ENCODE assay signal across 19 cellular contexts in the genomic region with DNA sequence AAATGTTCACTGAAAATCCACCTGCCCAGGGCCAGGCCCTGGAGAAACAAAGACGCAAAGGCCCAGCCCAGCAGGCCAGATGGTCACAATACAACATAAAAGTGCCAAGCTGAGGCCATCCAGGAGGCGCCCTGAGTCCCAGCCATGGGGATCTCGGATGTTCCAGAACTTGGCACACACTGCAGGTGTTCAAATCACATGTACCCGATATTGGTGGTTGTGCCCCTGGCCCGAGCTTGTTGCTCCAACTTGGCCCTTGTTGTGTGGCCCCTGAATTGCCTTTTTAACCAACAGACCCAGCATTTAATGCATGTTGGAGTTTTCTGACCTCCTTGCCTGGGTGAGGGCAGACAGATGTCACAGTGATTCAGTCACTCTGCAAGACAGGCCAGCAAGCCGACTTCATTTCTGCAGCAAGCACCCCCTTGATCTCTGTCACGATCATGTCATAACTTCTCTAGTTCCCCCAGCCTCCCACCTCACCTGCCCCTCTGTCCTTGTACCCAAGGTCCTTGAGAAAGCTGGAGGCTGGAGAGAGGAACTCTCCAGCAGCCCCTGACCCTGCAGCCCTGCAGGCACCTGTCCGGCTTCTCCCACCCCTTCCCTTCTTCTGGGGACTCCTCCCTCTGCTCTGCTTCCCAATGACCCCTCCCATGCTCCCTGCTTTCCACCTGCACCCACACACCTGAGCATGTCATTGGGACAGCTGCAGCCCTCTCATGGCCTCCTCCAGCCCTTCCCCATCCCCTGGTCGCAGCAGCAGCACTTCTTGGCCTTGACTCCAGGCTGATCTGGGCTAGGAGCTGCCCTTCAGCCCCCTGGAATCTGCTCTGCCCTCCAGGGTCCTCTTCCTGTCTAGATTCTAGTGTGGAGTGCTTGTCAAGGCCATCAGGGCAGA. TPM values are rescaled to one million over a fixed set of nuclear protein-coding genes. Genes with fewer than 3 reads are reported as not detected.
DNase-seq lines count a peak whose midpoint lies in the region; TF ChIP-seq lines count a peak whose summit lies in the region.
"Had no signal": no experiment of that assay in that cellular context is flagged by ENCODE, and none has a peak within 500 bp of the region (broad histone marks: within the 10 kb centered on the region; RNA-seq: fewer than 3 reads in every experiment).

No MANE protein-coding gene starts in this region.

- no peak overlapping the region for H2BK20ac ChIP-seq in H9 (ENCODE audit: low read depth, low read length, poor library complexity, severe bottlenecking)

- H4K5ac ChIP-seq in H9 (ENCODE audit: insufficient read length, low read depth, low read length): no peak overlapping the region

- H2BK120ac ChIP-seq in H9 (ENCODE audit: low read depth, low read length, poor library complexity, severe bottlenecking) (no peak overlapping the region), neuronal stem cell (ENCODE audit: low read depth, low read length) (no peak overlapping the region)

- no peak overlapping the region for H3K4me2 ChIP-seq in H9 (ENCODE audit: insufficient read depth, insufficient read length, low read length)
- H3K4me2 ChIP-seq in neuronal stem cell (ENCODE audit: insufficient read depth, low read length, poor library complexity, severe bottlenecking): no peak overlapping the region

- H3K36me3 Mint-ChIP-seq in H9 (ENCODE audit: insufficient read depth in 1 of 3, low read depth in 3 of 3): no peaks in the 10 kb centered on the region
- H3K36me3 Mint-ChIP-seq in type B pancreatic cell: no peaks in the 10 kb centered on the region

- no peaks in the 10 kb centered on the region for H3K9me3 ChIP-seq in H9 (ENCODE audit: control insufficient read depth, low read depth, low read length)
- no peaks in the 10 kb centered on the region for H3K9me3 ChIP-seq in neuronal stem cell (replicated peaks in 1 of 2; ENCODE audit: control insufficient read depth in 2 of 2, insufficient read depth in 1 of 2, low read depth in 1 of 2, low read length in 2 of 2)
- no peaks in the 10 kb centered on the region for H3K9me3 ChIP-seq in thyroid gland
- H3K9me3 ChIP-seq: BE2C had no signal

- WGBS in H9 (ENCODE audit: extremely low coverage, insufficient read length, low lambda C conversion rate): no CpG with 5 or more reads among the region's 9 CpGs
- no CpG with 5 or more reads among the region's 9 CpGs for WGBS in neuronal stem cell (ENCODE audit: extremely low coverage in 2 of 2, insufficient read length in 2 of 2, insufficient replicate concordance in 1 of 2), 2 donors
- WGBS in thyroid gland, 2 donors: 77 to 91% methylated on average over 8 to 9 of the region's 9 CpGs

- TF ChIP-seq POLR2A in thyroid gland (IDR thresholded peaks at IDR 0.05): no peak

- H3K56ac ChIP-seq in H9 (ENCODE audit: insufficient read length, low read depth, low read length): no peak overlapping the region

- H3K4me3 Mint-ChIP-seq in H9: peak overlapping the region in 1 of 2 experiments; percentile 27; a peak in 1 of 5 replicates
- H3K4me3 Mint-ChIP-seq in type B pancreatic cell: no peak overlapping the region

- H2AK5ac ChIP-seq in H9 (ENCODE audit: insufficient read length, low read length): no peak overlapping the region
- H2AK5ac ChIP-seq in neuronal stem cell (ENCODE audit: low read depth, low read length): peak overlapping the region; percentile 46

- no peak overlapping the region for H3K4me3 ChIP-seq in coronary artery
- no peak overlapping the region for H3K4me3 ChIP-seq in neuronal stem cell (ENCODE audit: low read length in 2 of 2)
- no peak overlapping the region for H3K4me3 ChIP-seq in thyroid gland (replicated peaks in 1 of 3)
- H3K4me3 ChIP-seq: K562 had no signal

- H3K9me3 Mint-ChIP-seq in H9: no peaks in the 10 kb centered on the region
- no peaks in the 10 kb centered on the region for H3K9me3 Mint-ChIP-seq in type B pancreatic cell

- no peak overlapping the region for H3K9ac ChIP-seq in H9 (ENCODE audit: extremely low read depth, insufficient read length, low read length)
- no peak overlapping the region for H3K9ac ChIP-seq in neuronal stem cell (ENCODE audit: low read depth, low read length, poor library complexity)

- no peak overlapping the region for H3T11ph ChIP-seq in H9 (ENCODE audit: low read length)

- H3K27ac Mint-ChIP-seq in H9: peak overlapping the region in 1 of 3 experiments; percentile 91; a peak in 1 of 7 replicates
- H3K27ac Mint-ChIP-seq in type B pancreatic cell: no peak overlapping the region

- no peaks in the 10 kb centered on the region for H4K20me1 ChIP-seq in H9 (ENCODE audit: control insufficient read depth, insufficient read depth, insufficient read length)

- H2AFZ ChIP-seq in H9 (ENCODE audit: low read length) (no peak overlapping the region), neuronal stem cell (ENCODE audit: low read length) (no peak overlapping the region)

- H2BK15ac ChIP-seq in H9 (ENCODE audit: low read depth, low read length) (no peak overlapping the region), neuronal stem cell (ENCODE audit: low read length) (peak overlapping the region; percentile 24)

- TF ChIP-seq CTCF in H9 (conservative IDR thresholded peaks at IDR 0.05): no peak
- TF ChIP-seq CTCF in coronary artery (IDR thresholded peaks at IDR 0.05): no peak
- TF ChIP-seq CTCF in type B pancreatic cell (conservative IDR thresholded peaks at IDR 0.05): no peak
- no peak for TF ChIP-seq CTCF in thyroid gland (IDR thresholded peaks at IDR 0.05)

- H3K27me3 ChIP-seq in H9 (ENCODE audit: insufficient read depth, low read length) (no peaks in the 10 kb centered on the region), neuronal stem cell (ENCODE audit: control insufficient read depth in 3 of 3, insufficient read depth in 3 of 3, low read depth in 1 of 3, low read length in 3 of 3) (peaks cover 0 to 18% (median 0%) of the 10 kb centered on the region in 3 experiments), thyroid gland (no peaks in the 10 kb centered on the region)

- H3K23ac ChIP-seq in H9 (ENCODE audit: insufficient read length, low read depth, low read length) (no peak overlapping the region), neuronal stem cell (ENCODE audit: low read depth, low read length, poor library complexity) (no peak overlapping the region)

- no peaks in the 10 kb centered on the region for H3K23me2 ChIP-seq in H9 (ENCODE audit: insufficient read length, low read depth, low read length, poor library complexity, severe bottlenecking)

- H4K91ac ChIP-seq in H9 (ENCODE audit: insufficient read length, low read depth, low read length): no peak overlapping the region
- no peak overlapping the region for H4K91ac ChIP-seq in neuronal stem cell (ENCODE audit: low read depth, low read length, poor library complexity)

- H2BK12ac ChIP-seq in H9 (ENCODE audit: insufficient read length, low read depth, low read length) (no peak overlapping the region), neuronal stem cell (ENCODE audit: low read length) (no peak overlapping the region)

- no peaks in the 10 kb centered on the region for H3K4me1 Mint-ChIP-seq in H9
- no peaks in the 10 kb centered on the region for H3K4me1 Mint-ChIP-seq in type B pancreatic cell (ENCODE audit: unreplicated experiment)

- peak; percentile 20 for DNase-seq in H9
- peak; percentile 56 for DNase-seq in coronary artery (ENCODE audit: low spot score)
- DNase-seq in neuronal stem cell (ENCODE audit: low spot score): no peak
- DNase-seq in type B pancreatic cell (ENCODE audit: extremely low spot score, unreplicated experiment): peak; percentile 39
- DNase-seq in thyroid gland: no peak
- no peak for DNase-seq in LoVo (ENCODE audit: low spot score)
- no peak for DNase-seq in KG1 (lab: John Stamatoyannopoulos, UW)
- DNase-seq: BE2C, DMS79, NCI-H1092 treated with DMSO at 0.1 percent for 48 hours, NCI-H1436 treated with DMSO at 0.1 percent for 48 hours, NCI-H2029, NCI-H2227 treated with DMSO at 0.1 percent for 48 hours, NCI-H510A treated with DMSO at 0.1 percent for 48 hours, NCI-H748 treated with DMSO at 0.1 percent for 48 hours, SIG-M5 had no signal

- intact Hi-C loops in thyroid gland (cut with DNase I): no loop called here

- H3K79me1 ChIP-seq in H9 (ENCODE audit: insufficient read depth, low read depth, low read length, poor library complexity, severe bottlenecking): no peaks in the 10 kb centered on the region
- no peaks in the 10 kb centered on the region for H3K79me1 ChIP-seq in neuronal stem cell (ENCODE audit: low read depth, low read length)

- no peaks in the 10 kb centered on the region for H3K79me2 ChIP-seq in H9 (ENCODE audit: insufficient read depth, low read length)

- H3K36me3 ChIP-seq in neuronal stem cell (replicated peaks in 1 of 2; ENCODE audit: control insufficient read depth in 2 of 2, insufficient read depth in 2 of 2, low read length in 2 of 2) (no peaks in the 10 kb centered on the region), thyroid gland (no peaks in the 10 kb centered on the region)
- H3K36me3 ChIP-seq: BE2C had no signal

- H3K4me1 ChIP-seq in H9 (ENCODE audit: insufficient read depth, low read length) (no peaks in the 10 kb centered on the region), neuronal stem cell (ENCODE audit: control insufficient read depth in 2 of 2, insufficient read depth in 1 of 2, low read depth in 1 of 2, low read length in 2 of 2) (no peaks in the 10 kb centered on the region), thyroid gland (no peaks in the 10 kb centered on the region)
- H3K4me1 ChIP-seq: BE2C had no signal

- H3K14ac ChIP-seq in H9 (ENCODE audit: insufficient read depth, low read length): no peak overlapping the region
- H3K14ac ChIP-seq in neuronal stem cell (ENCODE audit: low read length): no peak overlapping the region

- H3K4ac ChIP-seq in H9 (ENCODE audit: low read depth, low read length): no peak overlapping the region
- H3K4ac ChIP-seq in neuronal stem cell (ENCODE audit: low read length): no peak overlapping the region

- no peak overlapping the region for H4K8ac ChIP-seq in H9 (replicated peaks; ENCODE audit: insufficient read length, low read depth, low read length)
- no peak overlapping the region for H4K8ac ChIP-seq in neuronal stem cell (ENCODE audit: low read depth, low read length)

- no peak overlapping the region for H3K27ac ChIP-seq in H9 (ENCODE audit: insufficient read length, low read depth, low read length)
- no peak overlapping the region for H3K27ac ChIP-seq in coronary artery
- no peak overlapping the region for H3K27ac ChIP-seq in neuronal stem cell (replicated peaks; ENCODE audit: low read length)
- H3K27ac ChIP-seq in thyroid gland: no peak overlapping the region

- no peak overlapping the region for H2BK5ac ChIP-seq in H9 (ENCODE audit: insufficient read length, low read length)
- peak overlapping the region; percentile 54 for H2BK5ac ChIP-seq in neuronal stem cell (ENCODE audit: low read length)

- H3K27me3 Mint-ChIP-seq in H9 (ENCODE audit: low read depth) (peaks cover 2% of the 10 kb centered on the region), type B pancreatic cell (peaks cover 10% of the 10 kb centered on the region)

- H3K18ac ChIP-seq in H9 (ENCODE audit: insufficient read length, low read depth, low read length) (no peak overlapping the region), neuronal stem cell (ENCODE audit: low read length) (peak overlapping the region; percentile 74)

RNA-seq across cellular contexts. Expression of a gene that starts 9.1 kb away (rescaled TPM):
- total RNA-seq in H9 (2021) (1.9 and 2.2 TPM in 2 replicates), type B pancreatic cell (ENCODE audit: low replicate concordance) (20.7 and 77.3 TPM in 2 replicates), thyroid gland (1 to 10 TPM in 1 of 4 donors, under 1 TPM in 1, not detected in 2; 0.11 to 2.1 TPM)
- polyA plus RNA-seq in neuronal stem cell (2013, experiment 1 of 2): 5.6 TPM
- 5.3 TPM for polyA plus RNA-seq in neuronal stem cell (2013, experiment 2 of 2)

RNA-seq across cellular contexts. Expression of a gene that starts 28.6 kb away (rescaled TPM):
- total RNA-seq in H9 (2021) (not detected in 2 replicates), type B pancreatic cell (ENCODE audit: low replicate concordance) (0.33 TPM in 1 of 2 replicates, not detected in the other), thyroid gland (not detected)
- polyA plus RNA-seq in neuronal stem cell (2013, experiment 1 of 2): not detected
- polyA plus RNA-seq in neuronal stem cell (2013, experiment 2 of 2): not detected
- total RNA-seq: A673, H1, K562 had no signal
- polyA plus RNA-seq: K562 had no signal

RNA-seq across cellular contexts. Expression of a gene that starts 56.2 kb away (rescaled TPM):
- total RNA-seq in H9 (2021) (12.7 and 13.1 TPM in 2 replicates), type B pancreatic cell (ENCODE audit: low replicate concordance) (18.3 and 40.8 TPM in 2 replicates), thyroid gland (10 to 100 TPM in 2 of 4 donors, 1 to 10 TPM in 2; 7.1 to 13.4 (median 10.5) TPM)
- polyA plus RNA-seq in neuronal stem cell (2013, experiment 1 of 2): 4.5 TPM
- polyA plus RNA-seq in neuronal stem cell (2013, experiment 2 of 2): 4.4 TPM

Comparison
In these comparisons a context has a peak if more than half of its experiments do, and no peak if none do; other contexts are left out.
1. DNase-seq: peak in H9 (single experiment), coronary artery (single experiment) and type B pancreatic cell (single experiment); none in neuronal stem cell (single experiment), thyroid gland (0 of 2), LoVo (single experiment) and KG1 (single experiment).